Comparison of ENCODE assay signal across 8 cellular contexts in the genomic region with DNA sequence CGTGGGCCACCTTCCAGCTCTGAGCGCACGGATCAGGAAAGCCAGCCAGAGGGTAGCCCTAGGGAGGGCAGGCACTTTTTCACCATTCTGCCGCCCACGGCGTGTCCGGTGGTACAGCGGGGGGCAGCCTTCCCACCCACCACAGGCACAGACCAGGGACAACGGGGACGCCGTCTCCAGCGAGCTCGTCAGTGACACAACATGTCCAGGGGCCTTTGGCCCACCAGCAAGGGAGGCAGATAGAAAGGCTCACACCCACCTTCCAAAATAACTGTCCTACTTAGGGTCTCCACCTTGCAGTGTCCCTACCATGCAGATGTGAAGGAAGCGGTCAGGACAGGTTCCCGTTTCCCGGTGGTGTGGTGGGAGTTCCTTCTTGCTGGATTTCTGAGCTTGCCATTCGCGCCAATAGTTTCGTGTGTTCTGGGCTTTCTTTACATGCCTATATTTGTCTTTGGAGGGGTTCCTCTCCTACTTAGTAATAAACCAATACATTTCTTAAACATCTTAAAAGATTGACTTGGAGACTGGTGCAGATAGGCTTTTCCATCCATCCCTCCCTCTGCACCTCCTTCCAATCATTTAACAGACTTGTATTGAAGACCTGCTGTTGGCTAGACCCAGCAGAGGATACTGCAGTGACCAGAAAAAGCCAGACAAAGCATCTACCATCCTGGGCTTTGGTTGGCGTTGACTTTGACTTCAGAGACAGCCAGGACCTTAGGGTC. TPM values are rescaled to one million over a fixed set of nuclear protein-coding genes. Genes with fewer than 3 reads are reported as not detected.
DNase-seq lines count a peak whose midpoint lies in the region; ATAC-seq and TF ChIP-seq lines count a peak whose summit lies in the region.

No MANE protein-coding gene starts in this region.

- no peaks in the 10 kb centered on the region for H3K9me3 ChIP-seq in mononuclear cell (ENCODE audit: low read depth, low read length)

- H3K36me3 Mint-ChIP-seq in activated CD4-positive, alpha-beta T cell treated with anti-CD3 and anti-CD28 coated beads for 36 hours (ENCODE audit: low read depth) = peaks cover 26% of the 10 kb centered on the region

- H3K4me3 Mint-ChIP-seq in activated CD4-positive, alpha-beta T cell treated with anti-CD3 and anti-CD28 coated beads for 36 hours = peak overlapping the region; percentile 91

- no peaks in the 10 kb centered on the region for H3K27me3 ChIP-seq in mononuclear cell (ENCODE audit: insufficient read depth, low read length)

- H3K4me1 ChIP-seq in mononuclear cell (ENCODE audit: insufficient read depth, low read length) = peaks cover 27% of the 10 kb centered on the region

- ATAC-seq in activated CD4-positive, alpha-beta T cell treated with anti-CD3 and anti-CD28 coated beads for 36 hours = peak; percentile 8
- no peak for ATAC-seq in GM18861 (IDR thresholded peaks at IDR 0.05; ENCODE audit: unreplicated experiment)

- CTCF ChIA-PET in activated CD4-positive, alpha-beta T cell treated with anti-CD3 and anti-CD28 coated beads for 36 hours (lab: Charles Lee) = interaction anchor here (0.7 to 1.4 kb wide), 2 partner anchors 12 to 86 kb away, joined by 3 to 5 read pairs; no protein-coding TSS in a partner anchor

- peak; percentile 49 for DNase-seq in activated CD4-positive, alpha-beta T cell treated with anti-CD3 and anti-CD28 coated beads for 36 hours
- no peak for DNase-seq in activated CD4-positive, alpha-beta T cell treated with anti-CD3 and anti-CD28 coated beads for 1 hour
- DNase-seq in LNCaP clone FGC (ENCODE audit: low read depth) (no peak), choroid plexus epithelial cell (ENCODE audit: low read depth) (peak; percentile 41), HuH-7 (ENCODE audit: low spot score) (no peak), NAMALWA (ENCODE audit: low spot score) (no peak)

- intact Hi-C loops in activated CD4-positive, alpha-beta T cell treated with anti-CD3 and anti-CD28 coated beads for 36 hours (cut with DNase I, micrococcal nuclease) = loop anchor here (1.0 to 5.0 kb wide), 8 partner anchors 12 to 1600 kb away; a partner anchor contains a TSS

- peaks cover 8% of the 10 kb centered on the region for H3K9me3 Mint-ChIP-seq in activated CD4-positive, alpha-beta T cell treated with anti-CD3 and anti-CD28 coated beads for 36 hours (ENCODE audit: low read depth)

- POLR2A ChIA-PET in activated CD4-positive, alpha-beta T cell treated with anti-CD3 and anti-CD28 coated beads for 36 hours (lab: Charles Lee) = interaction anchor here (0.8 kb wide), 1 partner anchor 12 kb away, joined by 3 read pairs; no protein-coding TSS in a partner anchor

- H3K27ac Mint-ChIP-seq in activated CD4-positive, alpha-beta T cell treated with anti-CD3 and anti-CD28 coated beads for 36 hours = peak overlapping the region; percentile 96

- no peaks in the 10 kb centered on the region for H3K27me3 Mint-ChIP-seq in activated CD4-positive, alpha-beta T cell treated with anti-CD3 and anti-CD28 coated beads for 36 hours

- no peak for TF ChIP-seq CTCF in LNCaP clone FGC (IDR thresholded peaks at IDR 0.05; ENCODE audit: control insufficient read depth, extremely low read depth, insufficient read depth)
- TF ChIP-seq CTCF in choroid plexus epithelial cell (conservative IDR thresholded peaks at IDR 0.05; ENCODE audit: low read depth, low read length) = no peak

- peaks cover 39% of the 10 kb centered on the region for H3K4me1 Mint-ChIP-seq in activated CD4-positive, alpha-beta T cell treated with anti-CD3 and anti-CD28 coated beads for 36 hours

- H3K4me3 ChIP-seq in LNCaP clone FGC (ENCODE audit: low read depth, low read length) (peak overlapping the region; percentile 89), choroid plexus epithelial cell (ENCODE audit: low read depth, low read length) (peak overlapping the region; percentile 79), mononuclear cell (ENCODE audit: low read length) (peak overlapping the region; percentile 82)

RNA-seq across cellular contexts. Expression of a gene that starts 0.9 kb away (rescaled TPM):
- total RNA-seq in activated CD4-positive, alpha-beta T cell treated with anti-CD3 and anti-CD28 coated beads for 36 hours = 10 to 100 TPM; 31.7 to 33.4 TPM
- 10.5 TPM for total RNA-seq in mononuclear cell

Comparison
In these comparisons a context has a peak if more than half of its experiments do, and no peak if none do; other contexts are left out.
1. DNase-seq: peak in activated CD4-positive, alpha-beta T cell treated with anti-CD3 and anti-CD28 coated beads for 36 hours (single experiment) and choroid plexus epithelial cell (single experiment); none in activated CD4-positive, alpha-beta T cell treated with anti-CD3 and anti-CD28 coated beads for 1 hour (single experiment), LNCaP clone FGC (single experiment), HuH-7 (single experiment) and NAMALWA (single experiment).
2. Peak in every context shown above with its lines, with median percentiles within 50 percentile points of each other: H3K4me3 ChIP-seq.